Comparison of ENCODE assay signal across 9 cellular contexts in the genomic region with DNA sequence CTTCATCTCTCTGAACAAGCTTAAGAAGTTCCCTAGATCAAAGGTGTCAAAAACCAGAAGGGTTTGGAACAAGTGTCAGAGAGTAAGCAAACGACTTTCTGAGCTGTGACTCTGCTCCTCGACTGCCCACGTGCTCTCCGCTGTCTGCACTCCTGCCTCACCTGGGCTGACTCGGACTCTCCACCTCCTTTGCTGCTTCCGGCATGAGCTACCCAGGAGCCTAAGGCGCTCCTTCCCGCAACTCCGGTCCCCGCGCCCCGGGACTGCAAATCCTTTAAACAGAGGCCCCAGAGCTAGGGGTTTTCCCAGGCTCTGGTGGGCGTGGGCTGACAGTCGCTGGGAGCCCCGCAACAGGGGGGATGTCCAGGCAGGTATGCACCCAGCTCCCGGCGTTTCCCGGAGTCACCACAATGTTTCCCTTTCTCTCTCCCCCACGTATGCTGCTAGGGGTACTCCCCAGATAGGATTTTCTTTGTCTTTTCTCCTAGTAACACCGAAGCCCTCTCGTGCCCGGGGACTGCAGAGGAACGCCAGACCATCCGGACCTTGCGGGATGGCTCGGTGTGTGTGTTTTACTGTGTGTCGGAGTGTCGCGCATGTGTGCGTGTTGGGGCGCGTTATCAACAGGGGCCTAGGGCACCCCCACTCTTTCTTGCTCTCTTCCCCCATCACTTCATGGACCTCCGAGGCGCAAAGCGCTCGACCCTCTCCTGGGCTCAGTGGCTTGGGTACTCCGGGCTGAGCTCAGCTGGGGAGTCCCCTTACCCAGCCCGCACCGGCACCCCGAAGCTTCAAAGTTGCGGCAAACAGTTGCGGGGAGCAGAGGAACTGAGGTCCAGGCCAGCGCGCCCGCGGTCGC. TPM values are rescaled to one million over a fixed set of nuclear protein-coding genes. Genes with fewer than 3 reads are reported as not detected.
A peak's percentile ranks its signal among the peaks of the same experiment; 100 is the strongest.
DNase-seq lines count a peak whose midpoint lies in the region; ATAC-seq and TF ChIP-seq lines count a peak whose summit lies in the region.
"Had no signal": no experiment of that assay in that cellular context is flagged by ENCODE, and none has a peak within 500 bp of the region (broad histone marks: within the 10 kb centered on the region; RNA-seq: fewer than 3 reads in every experiment).

No MANE protein-coding gene starts in this region.

- H3K4me1 ChIP-seq in HEK293 (ENCODE audit: control insufficient read depth, insufficient read depth, low read length) (no peaks in the 10 kb centered on the region; the same call in 1 of the 2 replicates), RWPE2 (ENCODE audit: insufficient read depth, poor library complexity, severe bottlenecking) (no peaks in the 10 kb centered on the region), iPS-20b (ENCODE audit: insufficient read depth, low read length) (peaks cover 6% of the 10 kb centered on the region; the same call in 1 of the 2 replicates), spleen (peaks cover 0 to 22% (median 14%) of the 10 kb centered on the region in 6 donors), mucosa of descending colon (ENCODE audit: low read depth) (no peaks in the 10 kb centered on the region)

- intact Hi-C loops in spleen (cut with DNase I; ENCODE audit: low total_unique reads): no loop called here
- intact Hi-C loops in mucosa of descending colon (cut with DNase I, micrococcal nuclease): no loop called here

- H3K36me3 ChIP-seq in HEK293 (ENCODE audit: control insufficient read depth in 2 of 2, insufficient read depth in 1 of 2, low read length in 2 of 2): no peaks in the 10 kb centered on the region
- H3K36me3 ChIP-seq in RWPE2 (ENCODE audit: low read depth): no peaks in the 10 kb centered on the region
- H3K36me3 ChIP-seq in iPS-20b (ENCODE audit: insufficient read depth, low read depth, low read length): no peaks in the 10 kb centered on the region
- H3K36me3 ChIP-seq in spleen: no peaks in the 10 kb centered on the region
- no peaks in the 10 kb centered on the region for H3K36me3 ChIP-seq in mucosa of descending colon (ENCODE audit: low read depth)

- 3 to 7% (median 3%) methylated on average over 36 to 47 of the region's 47 CpGs for WGBS in spleen, 5 donors

- no peak for TF ChIP-seq POLR2A in spleen (IDR thresholded peaks at IDR 0.05)

- DNase-seq in RWPE2 (ENCODE audit: low spot score) (no peak), spleen (no peak), mucosa of descending colon (no peak)
- no peak for DNase-seq in stimulated activated CD4-positive, alpha-beta T cell treated with anti-CD3 and anti-CD28 coated beads, Interleukin-1b, Interleukin-23, amount 100 ng/mL, for 48 hours
- DNase-seq: stimulated activated CD4-positive, alpha-beta T cell treated with anti-CD3 and anti-CD28 coated beads, Interleukin-4, amount 100 ng/mL, for 24 hours had no signal

- peak overlapping the region; percentile 38 for H3K4me3 ChIP-seq in HEK293 (ENCODE audit: low read depth, low read length)
- no peak overlapping the region for H3K4me3 ChIP-seq in RWPE2 (ENCODE audit: severe bottlenecking)
- H3K4me3 ChIP-seq in iPS-20b (ENCODE audit: low read length): peak overlapping the region; percentile 76
- peak overlapping the region in 5 of 8 donors; percentile 5 to 60 (median 35) for H3K4me3 ChIP-seq in spleen
- no peak overlapping the region for H3K4me3 ChIP-seq in mucosa of descending colon

- H3K27ac Mint-ChIP-seq in activated T-helper 17 cell treated with anti-CD3 and anti-CD28 coated beads, Interleukin-2, amount 50 U/mL, for 72 hours: no peak overlapping the region

- no peaks in the 10 kb centered on the region for H3K9me3 Mint-ChIP-seq in activated T-helper 17 cell treated with anti-CD3 and anti-CD28 coated beads, Interleukin-2, amount 50 U/mL, for 72 hours

- no peaks in the 10 kb centered on the region for H3K36me3 Mint-ChIP-seq in activated T-helper 17 cell treated with anti-CD3 and anti-CD28 coated beads, Interleukin-2, amount 50 U/mL, for 72 hours (ENCODE audit: low read depth)

- H3K9me3 ChIP-seq in HEK293 (ENCODE audit: control insufficient read depth, insufficient read depth, low read depth, low read length) (no peaks in the 10 kb centered on the region), RWPE2 (ENCODE audit: severe bottlenecking) (no peaks in the 10 kb centered on the region), iPS-20b (ENCODE audit: insufficient read depth, low read depth, low read length) (no peaks in the 10 kb centered on the region), spleen (no peaks in the 10 kb centered on the region), mucosa of descending colon (no peaks in the 10 kb centered on the region)

- no peak overlapping the region for H3K9ac ChIP-seq in iPS-20b (ENCODE audit: low read depth, low read length)

- TF ChIP-seq CTCF in HEK293 (tag by site-specific recombination; IDR thresholded peaks at IDR 0.05): no peak
- TF ChIP-seq CTCF in RWPE2 (IDR thresholded peaks at IDR 0.05; ENCODE audit: poor library complexity, severe bottlenecking): no peak
- no peak for TF ChIP-seq CTCF in spleen (IDR thresholded peaks at IDR 0.05 in 8 of 11, conservative IDR thresholded peaks at IDR 0.05 in 3 of 11)
- no peak for TF ChIP-seq CTCF in mucosa of descending colon (IDR thresholded peaks at IDR 0.05)

- peaks cover 49% of the 10 kb centered on the region for H3K27me3 Mint-ChIP-seq in activated T-helper 17 cell treated with anti-CD3 and anti-CD28 coated beads, Interleukin-2, amount 50 U/mL, for 72 hours

- POLR2A ChIA-PET in HEK293 (lab: Yijun Ruan, JAX): no interaction called here

- H3K4me1 Mint-ChIP-seq in activated T-helper 17 cell treated with anti-CD3 and anti-CD28 coated beads, Interleukin-2, amount 50 U/mL, for 72 hours: peaks cover 4% of the 10 kb centered on the region

- peaks cover 72% of the 10 kb centered on the region for H3K27me3 ChIP-seq in RWPE2 (ENCODE audit: insufficient read depth, poor library complexity, severe bottlenecking)
- H3K27me3 ChIP-seq in iPS-20b (ENCODE audit: insufficient read depth, low read length): peaks cover 92% of the 10 kb centered on the region
- peaks cover 0 to 88% (median 30%) of the 10 kb centered on the region in 7 donors for H3K27me3 ChIP-seq in spleen (replicated peaks in 1 of 7)

- CTCF ChIA-PET in HEK293 (lab: Yijun Ruan, JAX): no interaction called here

- ATAC-seq in RWPE2 (ENCODE audit: low read depth) (peak; percentile 68), mucosa of descending colon (no peak)
- no peak for ATAC-seq in activated T-helper 17 cell treated with anti-CD3 and anti-CD28 coated beads, Interleukin-2, amount 50 U/mL, for 72 hours (replicated peaks)

- H3K4me3 Mint-ChIP-seq in activated T-helper 17 cell treated with anti-CD3 and anti-CD28 coated beads, Interleukin-2, amount 50 U/mL, for 72 hours: no peak overlapping the region

- H3K27ac ChIP-seq in HEK293 (ENCODE audit: extremely low read depth, low read depth, low read length) (no peak overlapping the region), RWPE2 (ENCODE audit: poor library complexity, severe bottlenecking) (no peak overlapping the region), iPS-20b (ENCODE audit: low read length) (no peak overlapping the region), spleen (no peak overlapping the region)

TF ChIP-seq in HEK293, 187 proteins besides CTCF, POLR2A, EP300 and RAD21:
- TF ChIP-seq ZNF837 (tag by site-specific recombination; IDR thresholded peaks at IDR 0.05) (no peak), ZNF335 (tag by site-specific recombination; conservative IDR thresholded peaks at IDR 0.05) (peak; percentile 26; the same call in 1 of the 2 replicates)

RNA-seq across cellular contexts. Expression of a gene that starts 0.7 kb away (rescaled TPM):
- total RNA-seq in spleen (under 1 TPM in 2 of 7 donors, not detected in 5; 0.09 to 0.17 TPM), mucosa of descending colon (under 1 TPM in 1 of 3 donors, not detected in 2; 0.85 TPM)
- under 1 TPM in 1 of 3 donors, not detected in 2; 0.02 TPM for polyA plus RNA-seq in spleen
- under 1 TPM in 1 of 2 donors, not detected in 1; 0.05 TPM for total RNA-seq in activated T-helper 17 cell treated with anti-CD3 and anti-CD28 coated beads, Interleukin-2, amount 50 U/mL, for 72 hours
- total RNA-seq: glomerular endothelial cell had no signal

Comparison
In these comparisons a context has a peak if more than half of its experiments do, and no peak if none do; other contexts are left out.
1. H3K4me3 ChIP-seq: peak in HEK293 (single experiment), iPS-20b (single experiment) and spleen (5 of 8); none in RWPE2 (single experiment) and mucosa of descending colon (single experiment).